1 cellular context compared by ENCODE assay signal in the genomic region with DNA sequence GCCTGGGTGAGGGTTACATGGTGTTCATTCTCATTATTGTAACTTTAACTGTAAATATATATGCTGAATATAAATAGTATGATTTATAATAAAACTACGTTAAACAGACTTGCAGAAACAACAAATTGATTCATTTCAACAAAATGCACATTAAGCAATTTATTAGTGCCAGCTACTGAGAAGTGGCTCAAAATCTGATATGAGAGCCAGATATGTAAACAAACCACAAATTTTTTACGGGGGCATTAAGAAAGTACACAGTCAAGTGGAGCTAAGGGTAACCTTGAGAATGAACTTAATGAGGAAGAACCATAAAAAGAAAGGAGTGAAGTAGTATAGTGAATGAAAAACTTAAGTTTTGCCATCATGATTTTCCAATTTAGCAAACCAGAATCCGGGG.
TF ChIP-seq lines count a peak whose summit lies in the region.

No MANE protein-coding gene starts in this region.

TF ChIP-seq in GM23338, 12 proteins besides CTCF, POLR2A, EP300 and RAD21 (continued from another document):
- TF ChIP-seq, protein P1, sequence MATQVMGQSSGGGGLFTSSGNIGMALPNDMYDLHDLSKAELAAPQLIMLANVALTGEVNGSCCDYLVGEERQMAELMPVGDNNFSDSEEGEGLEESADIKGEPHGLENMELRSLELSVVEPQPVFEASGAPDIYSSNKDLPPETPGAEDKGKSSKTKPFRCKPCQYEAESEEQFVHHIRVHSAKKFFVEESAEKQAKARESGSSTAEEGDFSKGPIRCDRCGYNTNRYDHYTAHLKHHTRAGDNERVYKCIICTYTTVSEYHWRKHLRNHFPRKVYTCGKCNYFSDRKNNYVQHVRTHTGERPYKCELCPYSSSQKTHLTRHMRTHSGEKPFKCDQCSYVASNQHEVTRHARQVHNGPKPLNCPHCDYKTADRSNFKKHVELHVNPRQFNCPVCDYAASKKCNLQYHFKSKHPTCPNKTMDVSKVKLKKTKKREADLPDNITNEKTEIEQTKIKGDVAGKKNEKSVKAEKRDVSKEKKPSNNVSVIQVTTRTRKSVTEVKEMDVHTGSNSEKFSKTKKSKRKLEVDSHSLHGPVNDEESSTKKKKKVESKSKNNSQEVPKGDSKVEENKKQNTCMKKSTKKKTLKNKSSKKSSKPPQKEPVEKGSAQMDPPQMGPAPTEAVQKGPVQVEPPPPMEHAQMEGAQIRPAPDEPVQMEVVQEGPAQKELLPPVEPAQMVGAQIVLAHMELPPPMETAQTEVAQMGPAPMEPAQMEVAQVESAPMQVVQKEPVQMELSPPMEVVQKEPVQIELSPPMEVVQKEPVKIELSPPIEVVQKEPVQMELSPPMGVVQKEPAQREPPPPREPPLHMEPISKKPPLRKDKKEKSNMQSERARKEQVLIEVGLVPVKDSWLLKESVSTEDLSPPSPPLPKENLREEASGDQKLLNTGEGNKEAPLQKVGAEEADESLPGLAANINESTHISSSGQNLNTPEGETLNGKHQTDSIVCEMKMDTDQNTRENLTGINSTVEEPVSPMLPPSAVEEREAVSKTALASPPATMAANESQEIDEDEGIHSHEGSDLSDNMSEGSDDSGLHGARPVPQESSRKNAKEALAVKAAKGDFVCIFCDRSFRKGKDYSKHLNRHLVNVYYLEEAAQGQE (IDR thresholded peaks at IDR 0.05; ENCODE audit: unreplicated experiment) = no peak
- TF ChIP-seq JUNB (IDR thresholded peaks at IDR 0.05; ENCODE audit: unreplicated experiment) = no peak
- TF ChIP-seq EZH2 (IDR thresholded peaks at IDR 0.05; ENCODE audit: low read depth, unreplicated experiment) = no peak
- no peak for TF ChIP-seq ZNF114 (CRISPR knock-in tag; IDR thresholded peaks at IDR 0.05)
- TF ChIP-seq ZNF462 (CRISPR knock-in tag; IDR thresholded peaks at IDR 0.05) = no peak
- TF ChIP-seq EZH2phosphoT487 (IDR thresholded peaks at IDR 0.05; ENCODE audit: unreplicated experiment) = no peak
- no peak for TF ChIP-seq CREB1 (CRISPR knock-in tag; IDR thresholded peaks at IDR 0.05; ENCODE audit: low read depth)
- no peak for TF ChIP-seq STAT1 (IDR thresholded peaks at IDR 0.05; ENCODE audit: unreplicated experiment)
- TF ChIP-seq, protein P2, sequence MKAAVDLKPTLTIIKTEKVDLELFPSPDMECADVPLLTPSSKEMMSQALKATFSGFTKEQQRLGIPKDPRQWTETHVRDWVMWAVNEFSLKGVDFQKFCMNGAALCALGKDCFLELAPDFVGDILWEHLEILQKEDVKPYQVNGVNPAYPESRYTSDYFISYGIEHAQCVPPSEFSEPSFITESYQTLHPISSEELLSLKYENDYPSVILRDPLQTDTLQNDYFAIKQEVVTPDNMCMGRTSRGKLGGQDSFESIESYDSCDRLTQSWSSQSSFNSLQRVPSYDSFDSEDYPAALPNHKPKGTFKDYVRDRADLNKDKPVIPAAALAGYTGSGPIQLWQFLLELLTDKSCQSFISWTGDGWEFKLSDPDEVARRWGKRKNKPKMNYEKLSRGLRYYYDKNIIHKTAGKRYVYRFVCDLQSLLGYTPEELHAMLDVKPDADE (IDR thresholded peaks at IDR 0.05) = no peak
- TF ChIP-seq NANOG (IDR thresholded peaks at IDR 0.05; ENCODE audit: borderline replicate concordance) = no peak
